Comparison of ENCODE assay signal across 11 cellular contexts in genomic region chr18:23458830-23459529, GRCh38. TPM values are rescaled to one million over a fixed set of nuclear protein-coding genes. Genes with fewer than 3 reads are reported as not detected.
A peak's percentile ranks its signal among the peaks of the same experiment; 100 is the strongest.
DNase-seq lines count a peak whose midpoint lies in the region; ATAC-seq and TF ChIP-seq lines count a peak whose summit lies in the region.
"Had no signal": no experiment of that assay in that cellular context is flagged by ENCODE, and none has a peak within 500 bp of the region (broad histone marks: within the 10 kb centered on the region; RNA-seq: fewer than 3 reads in every experiment).

No MANE protein-coding gene starts in this region.

- peaks cover 36 to 56% of the 10 kb centered on the region in 2 donors for H3K36me3 Mint-ChIP-seq in CD14-positive monocyte
- H3K36me3 Mint-ChIP-seq in chondrocyte (ENCODE audit: low read depth) = peaks cover 15% of the 10 kb centered on the region

- TF ChIP-seq CTCF in CD14-positive monocyte (IDR thresholded peaks at IDR 0.05) = no peak
- TF ChIP-seq CTCF in GM13976 (IDR thresholded peaks at IDR 0.05; ENCODE audit: borderline replicate concordance, control extremely low read depth, extremely low read depth, insufficient read depth, missing control alignments) = no peak
- TF ChIP-seq CTCF in chondrocyte (IDR thresholded peaks at IDR 0.05) = no peak

- H3K27ac Mint-ChIP-seq in CD14-positive monocyte = peak overlapping the region in 6 of 7 donors; percentile 46 to 85 (median 66)
- peak overlapping the region; percentile 47 for H3K27ac Mint-ChIP-seq in chondrocyte (ENCODE audit: unreplicated experiment)

- no peaks in the 10 kb centered on the region for H3K9me3 Mint-ChIP-seq in CD14-positive monocyte
- H3K9me3 Mint-ChIP-seq in chondrocyte (ENCODE audit: low read depth) = no peaks in the 10 kb centered on the region

- DNase-seq in CD14-positive monocyte (ENCODE audit: low spot score) (no peak), GM13976 (ENCODE audit: low spot score) (peak; percentile 28), chondrocyte (ENCODE audit: low spot score) (no peak), lung microvascular endothelial cell (ENCODE audit: low read depth in 2 of 2) (peak; percentile 23 to 41), NCI-H526 (lab: John Stamatoyannopoulos, UW) (no peak), NCI-H187 (lab: John Stamatoyannopoulos, UW) (no peak), islet precursor cell (no peak)
- DNase-seq: Kasumi-1, NCI-H2029 treated with DMSO at 0.1 percent for 48 hours had no signal

- no peaks in the 10 kb centered on the region for H3K27me3 Mint-ChIP-seq in CD14-positive monocyte (ENCODE audit: low read depth in 3 of 3)
- no peaks in the 10 kb centered on the region for H3K27me3 Mint-ChIP-seq in chondrocyte (ENCODE audit: low read depth)

- ATAC-seq in HG03097 (IDR thresholded peaks at IDR 0.05; ENCODE audit: low FRiP score, unreplicated experiment) = no peak
- ATAC-seq: esophagus mucosa had no signal

- in situ Hi-C loops in GM13976 (cut with MboI; ENCODE audit: low sequenced_read_pairs, unreplicated experiment) = no loop called here

- peak overlapping the region in 1 of 2 donors; percentile 79 for H3K4me3 Mint-ChIP-seq in CD14-positive monocyte
- H3K4me3 Mint-ChIP-seq in chondrocyte (ENCODE audit: unreplicated experiment) = no peak overlapping the region

- intact Hi-C loops in CD14-positive monocyte (cut with micrococcal nuclease) = loop anchor here in 1 of 2 donors (10.0 kb wide), 1 partner anchor 126 kb away; the partner anchor contains the start of gene NPC1

- H3K4me1 Mint-ChIP-seq in CD14-positive monocyte (peaks cover 69% of the 10 kb centered on the region), chondrocyte (ENCODE audit: low read depth) (peaks cover 68% of the 10 kb centered on the region)

RNA-seq across cellular contexts. Expression of gene RIOK3, which starts 5.9 kb away (rescaled TPM):
- polyA plus RNA-seq in CD14-positive monocyte = 10 to 100 TPM; 50.9 to 62.2 TPM
- total RNA-seq in chondrocyte = 50.3 to 51.5 TPM (median 51.4 TPM) in 3 replicates
- total RNA-seq in lung microvascular endothelial cell = 47.3 and 57.7 TPM in 2 replicates

RNA-seq across cellular contexts. Expression of gene RMC1, which starts 44.3 kb away (rescaled TPM):
- 10 to 100 TPM; 21.9 to 30.1 TPM for polyA plus RNA-seq in CD14-positive monocyte
- total RNA-seq in chondrocyte = 22.5 to 26.8 TPM (median 24.6 TPM) in 3 replicates
- 17.9 and 31.5 TPM in 2 replicates for total RNA-seq in lung microvascular endothelial cell

Comparison
In these comparisons a context has a peak if more than half of its experiments do, and no peak if none do; other contexts are left out.
1. DNase-seq: peak in GM13976 (single experiment) and lung microvascular endothelial cell (2 of 2); none in CD14-positive monocyte (single experiment), chondrocyte (single experiment), NCI-H526 (0 of 2), NCI-H187 (0 of 2) and islet precursor cell (single experiment).